In the genomic region with DNA sequence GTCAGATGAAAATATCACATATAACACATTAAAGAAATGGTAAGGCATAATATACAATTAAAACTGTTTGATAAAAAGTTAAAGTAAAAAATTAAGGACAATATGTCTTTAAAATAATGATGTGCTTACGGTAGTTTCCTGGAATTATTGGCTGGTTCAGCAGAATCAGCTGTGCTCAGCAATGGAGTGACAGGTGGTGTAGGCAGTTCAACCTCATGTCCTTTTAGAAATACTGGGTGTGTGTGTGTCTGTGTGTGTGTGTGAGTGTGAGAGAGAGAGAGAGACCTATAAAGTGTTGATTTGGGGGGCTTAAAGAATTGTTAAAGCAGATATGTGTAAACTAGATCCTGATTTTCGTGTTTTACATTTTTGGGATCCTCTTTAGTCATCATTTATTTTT, we compare ENCODE assay signal across 25 cellular contexts.
"Had no signal": no experiment of that assay in that cellular context is flagged by ENCODE, and none has a peak within 500 bp of the region (broad histone marks: within the 10 kb centered on the region; RNA-seq: fewer than 3 reads in every experiment).

No MANE protein-coding gene starts in this region.

- H3K27ac ChIP-seq: PC-9 had no signal

- H3K27ac Mint-ChIP-seq: activated CD8-positive, alpha-beta T cell treated with anti-CD3 and anti-CD28 coated beads, Interleukin-2, amount 10 ng/mL, durations not matched to agents 7 days and 5 days; activated naive CD4-positive, alpha-beta T cell treated with anti-CD3 and anti-CD28 coated beads, Interleukin-2, amount 50 U/mL, for 24 hours; activated T-helper 1 cell treated with anti-CD3 and anti-CD28 coated beads, Interleukin-12 subunit alpha, Interleukin-12 subunit beta, Interleukin-2, Interleukin-4 antibody, amounts not matched to agents 30 ng/mL and 10 ng/mL and 1 ng/mL, durations not matched to agents 14 hours and 24 hours and 36 hours; T-helper 17 cell; WTC11 had no signal

- H3K4me3 Mint-ChIP-seq: activated CD8-positive, alpha-beta T cell treated with anti-CD3 and anti-CD28 coated beads, Interleukin-2, amount 10 ng/mL, durations not matched to agents 7 days and 5 days; activated naive CD4-positive, alpha-beta T cell treated with anti-CD3 and anti-CD28 coated beads, Interleukin-2, amount 50 U/mL, for 24 hours; activated T-helper 1 cell treated with anti-CD3 and anti-CD28 coated beads, Interleukin-12 subunit alpha, Interleukin-12 subunit beta, Interleukin-2, Interleukin-4 antibody, amounts not matched to agents 30 ng/mL and 10 ng/mL and 1 ng/mL, durations not matched to agents 14 hours and 24 hours and 36 hours; T-helper 17 cell; WTC11 had no signal

- H3K27me3 Mint-ChIP-seq: T-helper 17 cell had no signal

- H3K9me3 Mint-ChIP-seq: activated naive CD4-positive, alpha-beta T cell treated with anti-CD3 and anti-CD28 coated beads, Interleukin-2, amount 50 U/mL, for 24 hours had no signal

- H3K4me1 Mint-ChIP-seq: activated naive CD4-positive, alpha-beta T cell treated with anti-CD3 and anti-CD28 coated beads, Interleukin-2, amount 50 U/mL, for 24 hours; T-helper 17 cell had no signal

- FAIRE-seq: bronchial epithelial cell had no signal

- DNase-seq: activated CD4-positive, alpha-beta T cell treated with anti-CD3 and anti-CD28 coated beads for 48 hours; activated CD4-positive, alpha-beta T cell treated with anti-CD3 and anti-CD28 coated beads, Interleukin-2, amount 50 U/mL, for 4 hours; activated CD4-positive, CD25-positive, alpha-beta regulatory T cell treated with anti-CD3 and anti-CD28 coated beads, Interleukin-2, amount 50 U/mL, for 72 hours; activated CD8-positive, alpha-beta memory T cell treated with anti-CD3 and anti-CD28 coated beads, Interleukin-2, amount 50 U/mL, for 48 hours; activated CD8-positive, alpha-beta T cell treated with anti-CD3 and anti-CD28 coated beads, Interleukin-2, amount 10 ng/mL, durations not matched to agents 7 days and 5 days; activated effector memory CD4-positive, alpha-beta T cell treated with Interleukin-2 at 50 U/mL for 16 hours; activated naive CD4-positive, alpha-beta T cell; activated T-cell treated with anti-CD3 and anti-CD28 coated beads, Interleukin-2, amount 50 U/mL, for 1 hour; aorta; central memory CD4-positive, alpha-beta T cell; Karpas-422; MM.1S; NCI-H1105; NCI-H1436; NCI-H187 treated with DMSO at 0.1 percent for 48 hours; NCI-H2081 treated with DMSO at 0.1 percent for 48 hours; NCI-H510A treated with DMSO at 0.1 percent for 48 hours; PC-9; SHP77 treated with DMSO at 0.1 percent for 48 hours; T-helper 17 cell; T-helper 9 cell had no signal

- ATAC-seq: activated CD8-positive, alpha-beta T cell treated with anti-CD3 and anti-CD28 coated beads, Interleukin-2, amount 10 ng/mL, durations not matched to agents 7 days and 5 days; T-helper 17 cell; WTC11 had no signal

- H3K4me3 ChIP-seq: PC-9 had no signal
